Comparison of ENCODE assay signal across 21 cellular contexts in genomic region chr7:55158541-55158940, GRCh38.
A peak's percentile ranks its signal among the peaks of the same experiment; 100 is the strongest.
DNase-seq lines count a peak whose midpoint lies in the region; ATAC-seq, FAIRE-seq and TF ChIP-seq lines count a peak whose summit lies in the region.
"Had no signal": no experiment of that assay in that cellular context is flagged by ENCODE, and none has a peak within 500 bp of the region (broad histone marks: within the 10 kb centered on the region; RNA-seq: fewer than 3 reads in every experiment).

No MANE protein-coding gene starts in this region.

- peak overlapping the region; percentile 56 for H3K9ac ChIP-seq in astrocyte (ENCODE audit: low read length)
- H3K9ac ChIP-seq: parathyroid adenoma had no signal

- H3K27ac Mint-ChIP-seq in astrocyte (ENCODE audit: unreplicated experiment), result no peak overlapping the region
- H3K27ac Mint-ChIP-seq: activated B cell treated with CpG ODN at 0.5 μM for 24 hours; CD4-positive, CD25-positive, alpha-beta regulatory T cell; stimulated activated effector memory CD8-positive, alpha-beta T cell treated with anti-CD3 and anti-CD28 coated beads, Interleukin-12 subunit alpha, Interleukin-12 subunit beta, amount 100 ng/mL, for 72 hours; T-cell had no signal

- H3K4me2 ChIP-seq in astrocyte (ENCODE audit: low read length), result peak overlapping the region; percentile 36
- no peak overlapping the region for H3K4me2 ChIP-seq in hepatocyte

- H3K4me3 ChIP-seq in astrocyte (ENCODE audit: insufficient read depth, low read depth, low read length) (no peak overlapping the region), hepatocyte (no peak overlapping the region), aorta (ENCODE audit: low read length in 2 of 2) (no peak overlapping the region)
- H3K4me3 ChIP-seq: adrenal gland, coronary artery, heart left ventricle, thyroid gland had no signal

- TF ChIP-seq CTCF in astrocyte (IDR thresholded peaks at IDR 0.05; ENCODE audit: insufficient read depth, low read depth, low read length) (no peak), hepatocyte (IDR thresholded peaks at IDR 0.05; ENCODE audit: poor library complexity) (no peak)

- peaks cover 14% of the 10 kb centered on the region for H3K36me3 Mint-ChIP-seq in astrocyte (ENCODE audit: low read depth, unreplicated experiment)
- H3K36me3 Mint-ChIP-seq: CD4-positive, CD25-positive, alpha-beta regulatory T cell; stimulated activated effector memory CD8-positive, alpha-beta T cell treated with anti-CD3 and anti-CD28 coated beads, Interleukin-12 subunit alpha, Interleukin-12 subunit beta, amount 100 ng/mL, for 72 hours; T-cell had no signal

- FAIRE-seq in H54 (lab: Jason Lieb, UNC) (no peak), astrocyte (lab: Jason Lieb, UNC) (no peak)

- H3K4me1 Mint-ChIP-seq in astrocyte (ENCODE audit: low read depth, unreplicated experiment), result peaks cover 31% of the 10 kb centered on the region
- H3K4me1 Mint-ChIP-seq: activated B cell treated with CpG ODN at 0.5 μM for 24 hours; CD4-positive, CD25-positive, alpha-beta regulatory T cell had no signal

- H4K20me1 ChIP-seq in astrocyte (ENCODE audit: insufficient read depth, low read length), result no peaks in the 10 kb centered on the region
- no peaks in the 10 kb centered on the region for H4K20me1 ChIP-seq in hepatocyte (ENCODE audit: insufficient read depth, poor library complexity, severe bottlenecking)

- ATAC-seq in aorta (ENCODE audit: low FRiP score) (peak; percentile 40), HG02623 (IDR thresholded peaks at IDR 0.05; ENCODE audit: unreplicated experiment) (no peak), GM21360 (IDR thresholded peaks at IDR 0.05; ENCODE audit: unreplicated experiment) (no peak)
- ATAC-seq: left colon; stimulated activated effector memory CD8-positive, alpha-beta T cell treated with anti-CD3 and anti-CD28 coated beads, Interleukin-12 subunit alpha, Interleukin-12 subunit beta, amount 100 ng/mL, for 72 hours; T-cell had no signal

- H2AFZ ChIP-seq in astrocyte (ENCODE audit: low read depth, low read length) (no peak overlapping the region), hepatocyte (no peak overlapping the region)
- H2AFZ ChIP-seq: parathyroid adenoma had no signal

- H3K9me2 ChIP-seq in hepatocyte (replicated peaks; ENCODE audit: insufficient read depth), result no peaks in the 10 kb centered on the region

- H3K4me1 ChIP-seq in astrocyte (ENCODE audit: insufficient read depth, low read length) (peaks cover 53% of the 10 kb centered on the region), hepatocyte (ENCODE audit: insufficient read depth) (peaks cover 21% of the 10 kb centered on the region), aorta (ENCODE audit: control insufficient read depth in 1 of 2, insufficient read depth in 2 of 2, low read length in 2 of 2) (no peaks in the 10 kb centered on the region)
- H3K4me1 ChIP-seq: adrenal gland, parathyroid adenoma, thyroid gland had no signal

- no peaks in the 10 kb centered on the region for H3K27me3 Mint-ChIP-seq in astrocyte (ENCODE audit: low read depth, unreplicated experiment)
- H3K27me3 Mint-ChIP-seq: activated B cell treated with CpG ODN at 0.5 μM for 24 hours had no signal

- peak; percentile 79 for DNase-seq in H54 (ENCODE audit: insufficient read length, low spot score)
- peak; percentile 81 for DNase-seq in astrocyte (ENCODE audit: low read depth)
- peak; percentile 48 for DNase-seq in hepatocyte (ENCODE audit: low spot score)
- DNase-seq in aorta, result no peak
- DNase-seq in NCI-H1930 (lab: John Stamatoyannopoulos, UW), result no peak
- DNase-seq: activated B cell treated with CpG ODN at 0.5 μM for 24 hours; activated CD8-positive, alpha-beta memory T cell treated with anti-CD3 and anti-CD28 coated beads for 24 hours; adrenal gland; CD4-positive, CD25-positive, alpha-beta regulatory T cell; DMS79; erythroblast; heart left ventricle; left colon; NCI-H2107; T-cell; thyroid gland had no signal

- WGBS in hepatocyte (ENCODE audit: low lambda C conversion rate, missing lambda C conversion rate), result 61% methylated on average over 2 of the region's 2 CpGs
- 27 to 41% methylated on average over 2 of the region's 2 CpGs for WGBS in aorta, 2 donors

- intact Hi-C loops in aorta (cut with DNase I), result no loop called here

- H3K79me2 ChIP-seq in astrocyte (ENCODE audit: insufficient read depth, low read length) (peaks cover 4% of the 10 kb centered on the region), hepatocyte (no peaks in the 10 kb centered on the region)
- H3K79me2 ChIP-seq: parathyroid adenoma had no signal

- H3K27ac ChIP-seq in astrocyte (ENCODE audit: low read depth, low read length) (peak overlapping the region; percentile 73), hepatocyte (peak overlapping the region; percentile 69), aorta (ENCODE audit: low read depth in 1 of 2, low read length in 2 of 2) (no peak overlapping the region)
- H3K27ac ChIP-seq: parathyroid adenoma had no signal

- H3K4me3 Mint-ChIP-seq in astrocyte (ENCODE audit: unreplicated experiment), result no peak overlapping the region
- H3K4me3 Mint-ChIP-seq: activated B cell treated with CpG ODN at 0.5 μM for 24 hours; CD4-positive, CD25-positive, alpha-beta regulatory T cell; stimulated activated effector memory CD8-positive, alpha-beta T cell treated with anti-CD3 and anti-CD28 coated beads, Interleukin-12 subunit alpha, Interleukin-12 subunit beta, amount 100 ng/mL, for 72 hours; T-cell had no signal

- H3K36me3 ChIP-seq in astrocyte (ENCODE audit: insufficient read depth, low read length) (peaks cover 45% of the 10 kb centered on the region), hepatocyte (replicated peaks; ENCODE audit: insufficient read depth, low read depth) (no peaks in the 10 kb centered on the region), aorta (ENCODE audit: control insufficient read depth in 1 of 2, insufficient read depth in 2 of 2, low read length in 1 of 2) (peaks cover 0 to 11% of the 10 kb centered on the region in 2 donors)

- H3K9me3 Mint-ChIP-seq in astrocyte (ENCODE audit: unreplicated experiment), result no peaks in the 10 kb centered on the region
- H3K9me3 Mint-ChIP-seq: activated B cell treated with CpG ODN at 0.5 μM for 24 hours; stimulated activated effector memory CD8-positive, alpha-beta T cell treated with anti-CD3 and anti-CD28 coated beads, Interleukin-12 subunit alpha, Interleukin-12 subunit beta, amount 100 ng/mL, for 72 hours had no signal

- H3K27me3 ChIP-seq in astrocyte (ENCODE audit: insufficient read depth, low read length), result no peaks in the 10 kb centered on the region
- no peaks in the 10 kb centered on the region for H3K27me3 ChIP-seq in hepatocyte
- H3K27me3 ChIP-seq in aorta (ENCODE audit: control insufficient read depth in 1 of 2, insufficient read depth in 2 of 2, low read length in 1 of 2), result no peaks in the 10 kb centered on the region
- H3K27me3 ChIP-seq: adrenal gland, heart left ventricle, thyroid gland had no signal

- no peak for TF ChIP-seq POLR2A in H54 (IDR thresholded peaks at IDR 0.05; ENCODE audit: low read depth, low read length)

- H3K9me3 ChIP-seq in astrocyte (ENCODE audit: insufficient read depth, low read depth, low read length), result no peaks in the 10 kb centered on the region
- no peaks in the 10 kb centered on the region for H3K9me3 ChIP-seq in hepatocyte (ENCODE audit: low read depth)
- H3K9me3 ChIP-seq in aorta (ENCODE audit: control insufficient read depth, low read length), result no peaks in the 10 kb centered on the region
- H3K9me3 ChIP-seq: adrenal gland, heart left ventricle, thyroid gland had no signal

Comparison
In these comparisons a context has a peak if more than half of its experiments do, and no peak if none do; other contexts are left out.
1. DNase-seq: peak in H54 (single experiment), astrocyte (single experiment) and hepatocyte (single experiment); none in aorta (0 of 2) and NCI-H1930 (0 of 2).
2. H3K27ac ChIP-seq: peak in astrocyte (single experiment) and hepatocyte (single experiment); none in aorta (0 of 2).